Comparison of ENCODE assay signal across 1 cellular context in the genomic region with DNA sequence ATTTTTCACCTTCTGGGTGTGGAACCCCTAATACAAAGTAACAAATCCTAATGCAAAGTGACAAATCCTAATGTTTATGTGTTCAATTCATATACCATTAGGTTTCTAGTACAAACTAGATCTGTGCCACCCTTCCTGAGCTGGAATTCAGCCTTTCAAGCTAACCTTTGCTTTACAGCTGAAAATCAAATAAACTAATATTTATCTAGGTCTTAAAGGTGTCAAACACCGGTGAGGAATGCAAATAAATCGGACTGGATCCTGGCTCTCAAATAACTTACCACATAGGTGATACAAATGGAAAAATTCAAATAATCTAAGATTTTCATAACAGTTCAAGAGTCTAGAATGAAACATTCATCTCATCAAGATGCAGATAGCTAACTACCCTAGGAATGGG.
TF ChIP-seq lines count a peak whose summit lies in the region.

No MANE protein-coding gene starts in this region.

TF ChIP-seq in HepG2, 621 proteins besides CTCF, POLR2A, EP300 and RAD21 (continued from another document and continues in another):
- TF ChIP-seq HHEX (CRISPR knock-in tag; IDR thresholded peaks at IDR 0.05) (peak; percentile 69; the same call in 1 of the 2 replicates), ZNF331 (CRISPR knock-in tag; IDR thresholded peaks at IDR 0.05) (no peak), ZNF615 (CRISPR knock-in tag; IDR thresholded peaks at IDR 0.05; ENCODE audit: borderline replicate concordance) (no peak), ZNF605 (CRISPR knock-in tag; IDR thresholded peaks at IDR 0.05) (no peak), RARA (CRISPR knock-in tag; IDR thresholded peaks at IDR 0.05) (peak; percentile 83), NFIB (CRISPR knock-in tag; IDR thresholded peaks at IDR 0.05; ENCODE audit: borderline replicate concordance) (no peak), ZNF790 (CRISPR knock-in tag; IDR thresholded peaks at IDR 0.05; ENCODE audit: borderline replicate concordance) (no peak), GPN1 (CRISPR knock-in tag; IDR thresholded peaks at IDR 0.05; ENCODE audit: borderline replicate concordance) (no peak), PITX1 (CRISPR knock-in tag; IDR thresholded peaks at IDR 0.05) (peak; percentile 87), DR1 (CRISPR knock-in tag; IDR thresholded peaks at IDR 0.05) (no peak), RAD51 (IDR thresholded peaks at IDR 0.05; ENCODE audit: borderline replicate concordance) (no peak), U2AF1 (optimal IDR thresholded peaks at IDR 0.05; ENCODE audit: low read depth, low read length) (no peak), ZBTB37 (CRISPR knock-in tag; IDR thresholded peaks at IDR 0.05) (no peak), RORA (CRISPR knock-in tag; IDR thresholded peaks at IDR 0.05) (no peak), JUND (CRISPR knock-in tag; IDR thresholded peaks at IDR 0.05) (no peak), ZNF275 (CRISPR knock-in tag; IDR thresholded peaks at IDR 0.05; ENCODE audit: borderline replicate concordance) (no peak), ZNF879 (CRISPR knock-in tag; IDR thresholded peaks at IDR 0.05) (no peak), ZNF143 (CRISPR knock-in tag; IDR thresholded peaks at IDR 0.05) (no peak), SATB2 (CRISPR knock-in tag; IDR thresholded peaks at IDR 0.05) (no peak), TBX3 (IDR thresholded peaks at IDR 0.05; ENCODE audit: borderline replicate concordance) (peak; percentile 99), ZNF619 (CRISPR knock-in tag; IDR thresholded peaks at IDR 0.05) (no peak), CCAR2 (optimal IDR thresholded peaks at IDR 0.05; ENCODE audit: low read depth, low read length) (no peak), MIXL1 (CRISPR knock-in tag; IDR thresholded peaks at IDR 0.05) (peak; percentile 50; the same call in 1 of the 2 replicates), ZBTB46 (CRISPR knock-in tag; IDR thresholded peaks at IDR 0.05; ENCODE audit: borderline replicate concordance) (no peak), CC2D1A (CRISPR knock-in tag; IDR thresholded peaks at IDR 0.05) (no peak), ZNF367 (CRISPR knock-in tag; IDR thresholded peaks at IDR 0.05; ENCODE audit: borderline replicate concordance) (no peak), SIX4 (CRISPR knock-in tag; IDR thresholded peaks at IDR 0.05) (no peak), TAF15 (IDR thresholded peaks at IDR 0.05; ENCODE audit: low read depth, low read length, poor library complexity, severe bottlenecking) (no peak), ZFYVE20 (CRISPR knock-in tag; IDR thresholded peaks at IDR 0.05; ENCODE audit: borderline replicate concordance, low read depth) (no peak), ZNF264 (CRISPR knock-in tag; IDR thresholded peaks at IDR 0.05) (no peak), MIER3 (CRISPR knock-in tag; IDR thresholded peaks at IDR 0.05; ENCODE audit: borderline replicate concordance) (0 out of 2 replicates have a peak, but pooled peaks have one; percentile 28), ZNF598 (CRISPR knock-in tag; IDR thresholded peaks at IDR 0.05; ENCODE audit: borderline replicate concordance) (no peak), USF2 (IDR thresholded peaks at IDR 0.05; ENCODE audit: low read depth, low read length) (no peak), USF2 (CRISPR knock-in tag; IDR thresholded peaks at IDR 0.05; ENCODE audit: borderline replicate concordance) (no peak), ZNF704 (CRISPR knock-in tag; IDR thresholded peaks at IDR 0.05; ENCODE audit: borderline replicate concordance) (no peak), HMG20B (CRISPR knock-in tag; conservative IDR thresholded peaks at IDR 0.05) (peak; percentile 83; the same call in 1 of the 2 replicates), NFATC3 (CRISPR knock-in tag; IDR thresholded peaks at IDR 0.05) (no peak), POGZ (CRISPR knock-in tag; IDR thresholded peaks at IDR 0.05) (no peak), JARID2 (CRISPR knock-in tag; IDR thresholded peaks at IDR 0.05; ENCODE audit: insufficient replicate concordance) (no peak), HIC2 (CRISPR knock-in tag; IDR thresholded peaks at IDR 0.05; ENCODE audit: low read depth) (no peak), FOXP4 (CRISPR knock-in tag; IDR thresholded peaks at IDR 0.05) (peak; percentile 81), GABPA (IDR thresholded peaks at IDR 0.05; ENCODE audit: low read depth, low read length) (no peak), GABPA (CRISPR knock-in tag; IDR thresholded peaks at IDR 0.05; ENCODE audit: low read depth) (no peak), TOPORS (CRISPR knock-in tag; IDR thresholded peaks at IDR 0.05) (0 out of 2 replicates have a peak, but pooled peaks have one; percentile 30), ZNF430 (CRISPR knock-in tag; IDR thresholded peaks at IDR 0.05) (no peak), DNMT1 (CRISPR knock-in tag; IDR thresholded peaks at IDR 0.05) (no peak), KMT2B (CRISPR knock-in tag; IDR thresholded peaks at IDR 0.05) (no peak), MBD4 (IDR thresholded peaks at IDR 0.05; ENCODE audit: borderline replicate concordance, low read length) (no peak), ZNF878 (CRISPR knock-in tag; IDR thresholded peaks at IDR 0.05) (no peak), BRCA1 (CRISPR knock-in tag; IDR thresholded peaks at IDR 0.05) (no peak)
- TF ChIP-seq, protein P1, sequence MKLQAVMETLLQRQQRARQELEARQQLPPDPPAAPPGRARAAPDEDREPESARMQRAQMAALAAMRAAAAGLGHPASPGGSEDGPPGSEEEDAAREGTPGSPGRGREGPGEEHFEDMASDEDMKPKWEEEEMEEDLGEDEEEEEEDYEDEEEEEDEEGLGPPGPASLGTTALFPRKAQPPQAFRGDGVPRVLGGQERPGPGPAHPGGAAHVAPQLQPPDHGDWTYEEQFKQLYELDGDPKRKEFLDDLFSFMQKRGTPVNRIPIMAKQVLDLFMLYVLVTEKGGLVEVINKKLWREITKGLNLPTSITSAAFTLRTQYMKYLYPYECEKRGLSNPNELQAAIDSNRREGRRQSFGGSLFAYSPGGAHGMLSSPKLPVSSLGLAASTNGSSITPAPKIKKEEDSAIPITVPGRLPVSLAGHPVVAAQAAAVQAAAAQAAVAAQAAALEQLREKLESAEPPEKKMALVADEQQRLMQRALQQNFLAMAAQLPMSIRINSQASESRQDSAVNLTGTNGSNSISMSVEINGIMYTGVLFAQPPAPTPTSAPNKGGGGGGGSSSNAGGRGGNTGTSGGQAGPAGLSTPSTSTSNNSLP (IDR thresholded peaks at IDR 0.05; ENCODE audit: low read depth, low read length): peak; percentile 98
- TF ChIP-seq, protein P2, sequence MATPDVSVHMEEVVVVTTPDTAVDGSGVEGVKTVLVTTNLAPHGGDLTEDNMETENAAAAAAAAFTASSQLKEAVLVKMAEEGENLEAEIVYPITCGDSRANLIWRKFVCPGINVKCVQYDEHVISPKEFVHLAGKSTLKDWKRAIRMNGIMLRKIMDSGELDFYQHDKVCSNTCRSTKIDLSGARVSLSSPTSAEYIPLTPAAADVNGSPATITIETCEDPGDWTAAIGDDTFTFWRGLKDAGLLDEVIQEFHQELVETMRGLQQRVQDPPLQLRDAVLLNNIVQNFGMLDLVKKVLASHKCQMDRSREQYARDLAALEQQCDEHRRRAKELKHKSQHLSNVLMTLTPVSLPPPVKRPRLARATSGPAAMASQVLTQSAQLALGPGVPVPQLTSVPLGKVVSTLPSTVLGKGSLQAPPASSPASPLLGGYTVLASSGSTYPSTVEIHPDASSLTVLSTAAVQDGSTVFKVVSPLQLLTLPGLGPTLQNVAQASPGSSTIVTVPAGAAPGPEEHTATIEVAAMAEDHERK (CRISPR knock-in tag; IDR thresholded peaks at IDR 0.05; ENCODE audit: low read depth): no peak
- TF ChIP-seq, protein P3, sequence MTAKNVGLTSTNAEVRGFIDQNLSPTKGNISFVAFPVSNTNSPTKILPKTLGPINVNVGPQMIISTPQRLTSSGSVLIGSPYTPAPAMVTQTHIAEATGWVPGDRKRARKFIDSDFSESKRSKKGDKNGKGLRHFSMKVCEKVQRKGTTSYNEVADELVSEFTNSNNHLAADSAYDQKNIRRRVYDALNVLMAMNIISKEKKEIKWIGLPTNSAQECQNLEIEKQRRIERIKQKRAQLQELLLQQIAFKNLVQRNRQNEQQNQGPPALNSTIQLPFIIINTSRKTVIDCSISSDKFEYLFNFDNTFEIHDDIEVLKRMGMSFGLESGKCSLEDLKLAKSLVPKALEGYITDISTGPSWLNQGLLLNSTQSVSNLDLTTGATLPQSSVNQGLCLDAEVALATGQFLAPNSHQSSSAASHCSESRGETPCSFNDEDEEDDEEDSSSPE (CRISPR knock-in tag; IDR thresholded peaks at IDR 0.05): no peak
